8 cellular contexts compared by ENCODE assay signal in genomic region chr12:117151195-117152031, GRCh38. TPM values are rescaled to one million over a fixed set of nuclear protein-coding genes. Genes with fewer than 3 reads are reported as not detected.
DNase-seq lines count a peak whose midpoint lies in the region; ATAC-seq and TF ChIP-seq lines count a peak whose summit lies in the region.

No MANE protein-coding gene starts in this region.

- H3K27me3 Mint-ChIP-seq in activated T-helper 2 cell treated with anti-CD3 and anti-CD28 coated beads, Interferon-gamma antibody, Interleukin-2, Interleukin-4, amounts not matched to agents 10 μg/mL and 5 μg/mL and 100 μg/mL, durations not matched to agents 14 hours and 24 hours and 36 hours (ENCODE audit: low read depth): no peaks in the 10 kb centered on the region

- DNase-seq in COLO668 (lab: John Stamatoyannopoulos, UW; ENCODE audit: unreplicated experiment) (peak; percentile 33), HT-29 (ENCODE audit: low spot score) (peak; percentile 48), cardiac septum (ENCODE audit: low spot score) (peak; percentile 86), retinal pigment epithelial cell (ENCODE audit: low read depth) (no peak)
- no peak for DNase-seq in activated T-helper 2 cell treated with anti-CD3 and anti-CD28 coated beads, Interferon-gamma antibody, Interleukin-2, Interleukin-4, amounts not matched to agents 10 μg/mL and 5 μg/mL and 100 μg/mL, durations not matched to agents 14 hours and 24 hours and 36 hours (ENCODE audit: low spot score)
- DNase-seq in stimulated activated CD4-positive, alpha-beta T cell treated with anti-CD3 and anti-CD28 coated beads, Interleukin-2, amount 100 ng/mL, for 48 hours: no peak

- peaks cover 74% of the 10 kb centered on the region for H3K36me3 Mint-ChIP-seq in activated T-helper 2 cell treated with anti-CD3 and anti-CD28 coated beads, Interferon-gamma antibody, Interleukin-2, Interleukin-4, amounts not matched to agents 10 μg/mL and 5 μg/mL and 100 μg/mL, durations not matched to agents 14 hours and 24 hours and 36 hours (ENCODE audit: low read depth)

- no peak overlapping the region for H3K4me3 Mint-ChIP-seq in activated T-helper 2 cell treated with anti-CD3 and anti-CD28 coated beads, Interferon-gamma antibody, Interleukin-2, Interleukin-4, amounts not matched to agents 10 μg/mL and 5 μg/mL and 100 μg/mL, durations not matched to agents 14 hours and 24 hours and 36 hours (ENCODE audit: low read depth)

- intact Hi-C loops in activated T-helper 2 cell treated with anti-CD3 and anti-CD28 coated beads, Interferon-gamma antibody, Interleukin-2, Interleukin-4, amounts not matched to agents 10 μg/mL and 5 μg/mL and 100 μg/mL, durations not matched to agents 14 hours and 24 hours and 36 hours (cut with micrococcal nuclease): loop anchor here (5.0 kb wide), 1 partner anchor 229 kb away; no protein-coding TSS in a partner anchor
- intact Hi-C loops in cardiac septum (cut with DNase I): loop anchor here (1.0 kb wide), 1 partner anchor 126 kb away; no protein-coding TSS in a partner anchor

- no peak for ATAC-seq in HG02763 (IDR thresholded peaks at IDR 0.05; ENCODE audit: unreplicated experiment)
- ATAC-seq in GM19455 (IDR thresholded peaks at IDR 0.05; ENCODE audit: unreplicated experiment): no peak

- no peak overlapping the region for H3K4me3 ChIP-seq in retinal pigment epithelial cell (ENCODE audit: low read length)

- peak; percentile 68 for TF ChIP-seq CTCF in retinal pigment epithelial cell (conservative IDR thresholded peaks at IDR 0.05; ENCODE audit: low read depth, low read length)

- peak overlapping the region; percentile 72 for H3K27ac Mint-ChIP-seq in activated T-helper 2 cell treated with anti-CD3 and anti-CD28 coated beads, Interferon-gamma antibody, Interleukin-2, Interleukin-4, amounts not matched to agents 10 μg/mL and 5 μg/mL and 100 μg/mL, durations not matched to agents 14 hours and 24 hours and 36 hours

- H3K4me1 Mint-ChIP-seq in activated T-helper 2 cell treated with anti-CD3 and anti-CD28 coated beads, Interferon-gamma antibody, Interleukin-2, Interleukin-4, amounts not matched to agents 10 μg/mL and 5 μg/mL and 100 μg/mL, durations not matched to agents 14 hours and 24 hours and 36 hours (ENCODE audit: low read depth): peaks cover 49% of the 10 kb centered on the region

- no peaks in the 10 kb centered on the region for H3K9me3 Mint-ChIP-seq in activated T-helper 2 cell treated with anti-CD3 and anti-CD28 coated beads, Interferon-gamma antibody, Interleukin-2, Interleukin-4, amounts not matched to agents 10 μg/mL and 5 μg/mL and 100 μg/mL, durations not matched to agents 14 hours and 24 hours and 36 hours

RNA-seq across cellular contexts. Expression of gene FBXO21, which starts 38.9 kb away (rescaled TPM):
- total RNA-seq in HT-29 (2014; rRNA removed; shearing (Covaris generic)): 123 and 131 TPM in 2 replicates
- 24.3 and 27.3 TPM in 2 replicates for total RNA-seq in activated T-helper 2 cell treated with anti-CD3 and anti-CD28 coated beads, Interferon-gamma antibody, Interleukin-2, Interleukin-4, amounts not matched to agents 10 μg/mL and 5 μg/mL and 100 μg/mL, durations not matched to agents 14 hours and 24 hours and 36 hours
- 51.9 TPM for total RNA-seq in cardiac septum

RNA-seq across cellular contexts. Expression of gene TESC, which starts 52.2 kb away (rescaled TPM):
- total RNA-seq in HT-29 (2014; rRNA removed; shearing (Covaris generic)): 287 and 301 TPM in 2 replicates
- 72.5 and 73.5 TPM in 2 replicates for total RNA-seq in activated T-helper 2 cell treated with anti-CD3 and anti-CD28 coated beads, Interferon-gamma antibody, Interleukin-2, Interleukin-4, amounts not matched to agents 10 μg/mL and 5 μg/mL and 100 μg/mL, durations not matched to agents 14 hours and 24 hours and 36 hours
- 23.7 TPM for total RNA-seq in cardiac septum

Comparison
In these comparisons a context has a peak if more than half of its experiments do, and no peak if none do; other contexts are left out.
1. DNase-seq: peak in COLO668 (single experiment), HT-29 (single experiment) and cardiac septum (single experiment); none in activated T-helper 2 cell treated with anti-CD3 and anti-CD28 coated beads, Interferon-gamma antibody, Interleukin-2, Interleukin-4, amounts not matched to agents 10 μg/mL and 5 μg/mL and 100 μg/mL, durations not matched to agents 14 hours and 24 hours and 36 hours (single experiment), retinal pigment epithelial cell (single experiment) and stimulated activated CD4-positive, alpha-beta T cell treated with anti-CD3 and anti-CD28 coated beads, Interleukin-2, amount 100 ng/mL, for 48 hours (0 of 2).